10 cellular contexts compared by ENCODE assay signal in genomic region chr20:20018366-20018765, GRCh38. TPM values are rescaled to one million over a fixed set of nuclear protein-coding genes. Genes with fewer than 3 reads are reported as not detected.
DNase-seq lines count a peak whose midpoint lies in the region; ATAC-seq, FAIRE-seq and TF ChIP-seq lines count a peak whose summit lies in the region.
"Had no signal": no experiment of that assay in that cellular context is flagged by ENCODE, and none has a peak within 500 bp of the region (broad histone marks: within the 10 kb centered on the region; RNA-seq: fewer than 3 reads in every experiment).

No MANE protein-coding gene starts in this region.

- peak overlapping the region in 1 of 2 donors; percentile 87 for H3K9ac ChIP-seq in kidney (ENCODE audit: low read length in 2 of 2)

- FAIRE-seq in kidney (lab: Jason Lieb, UNC), result no peak
- FAIRE-seq: islet of Langerhans had no signal

- H3K36me3 ChIP-seq in kidney (ENCODE audit: control insufficient read depth in 1 of 2, insufficient read depth in 2 of 2, low read length in 2 of 2) (peaks cover 0 to 1% of the 10 kb centered on the region in 2 donors), tibial artery (peaks cover 0 to 11% (median 0%) of the 10 kb centered on the region in 3 donors)

- intact Hi-C loops in kidney (cut with DNase I), result no loop called here
- intact Hi-C loops in tibial artery (cut with DNase I; ENCODE audit: low total_unique reads), result loop anchor here (5.0 kb wide), 1 partner anchor 34 kb away; the partner anchor contains the start of genes CFAP61 and CRNKL1
- intact Hi-C loops in sciatic nerve (cut with DNase I), result no loop called here

- H3K27me3 Mint-ChIP-seq in activated T-cell treated with anti-CD3 and anti-CD28 coated beads, Interleukin-2, amount 50 U/mL, for 4 hours (ENCODE audit: low read depth), result no peaks in the 10 kb centered on the region

- H3K27ac Mint-ChIP-seq in activated naive CD4-positive, alpha-beta T cell treated with anti-CD3 and anti-CD28 coated beads, Interleukin-2, amount 50 U/mL, for 72 hours, result peak overlapping the region; percentile 88 to 89

- H3K4me1 ChIP-seq in kidney (ENCODE audit: control insufficient read depth in 1 of 2, insufficient read depth in 1 of 2, low read depth in 1 of 2, low read length in 2 of 2) (peaks cover 11 to 18% of the 10 kb centered on the region in 2 donors), tibial artery (peaks cover 0 to 35% (median 24%) of the 10 kb centered on the region in 4 donors)

- peaks cover 60% of the 10 kb centered on the region for H3K4me1 Mint-ChIP-seq in activated T-cell treated with anti-CD3 and anti-CD28 coated beads, Interleukin-2, amount 50 U/mL, for 4 hours (ENCODE audit: low read depth)

- H3K27me3 ChIP-seq in tibial artery, result no peaks in the 10 kb centered on the region

- peak overlapping the region; percentile 90 for H3K4me3 Mint-ChIP-seq in activated T-cell treated with anti-CD3 and anti-CD28 coated beads, Interleukin-2, amount 50 U/mL, for 4 hours

- H3K36me3 Mint-ChIP-seq in activated T-cell treated with anti-CD3 and anti-CD28 coated beads, Interleukin-2, amount 50 U/mL, for 4 hours (ENCODE audit: insufficient read depth), result peaks cover 7% of the 10 kb centered on the region
- H3K36me3 Mint-ChIP-seq in activated naive CD4-positive, alpha-beta T cell treated with anti-CD3 and anti-CD28 coated beads, Interleukin-2, amount 50 U/mL, for 72 hours, result peaks cover 17 to 22% of the 10 kb centered on the region in 2 donors

- no peak for DNase-seq in activated T-cell treated with anti-CD3 and anti-CD28 coated beads, Interleukin-2, amount 50 U/mL, for 4 hours
- DNase-seq in activated T-cell treated with anti-CD3 and anti-CD28 coated beads, Interleukin-2, amount 50 U/mL, for 1 hour, result no peak
- DNase-seq in activated naive CD4-positive, alpha-beta T cell treated with anti-CD3 and anti-CD28 coated beads, Interleukin-2, amount 50 U/mL, for 72 hours (ENCODE audit: low spot score in 2 of 2), result no peak
- no peak for DNase-seq in kidney
- no peak for DNase-seq in tibial artery
- DNase-seq in sciatic nerve (ENCODE audit: low spot score), result no peak
- DNase-seq in middle frontal gyrus (ENCODE audit: extremely low spot score, low spot score), result no peak
- no peak for DNase-seq in GM19238 (ENCODE audit: insufficient read length, low spot score)
- DNase-seq: DMS79 treated with DMSO at 0.1 percent for 48 hours had no signal

- H3K9me3 ChIP-seq in kidney (ENCODE audit: control insufficient read depth in 1 of 2, low read length in 2 of 2) (no peaks in the 10 kb centered on the region), tibial artery (no peaks in the 10 kb centered on the region)

- no peaks in the 10 kb centered on the region for H3K9me3 Mint-ChIP-seq in activated T-cell treated with anti-CD3 and anti-CD28 coated beads, Interleukin-2, amount 50 U/mL, for 4 hours
- no peaks in the 10 kb centered on the region for H3K9me3 Mint-ChIP-seq in activated naive CD4-positive, alpha-beta T cell treated with anti-CD3 and anti-CD28 coated beads, Interleukin-2, amount 50 U/mL, for 72 hours

- no peak for ATAC-seq in activated T-cell treated with anti-CD3 and anti-CD28 coated beads, Interleukin-2, amount 50 U/mL, for 4 hours
- ATAC-seq in activated naive CD4-positive, alpha-beta T cell treated with anti-CD3 and anti-CD28 coated beads, Interleukin-2, amount 50 U/mL, for 72 hours, result no peak
- no peak for ATAC-seq in sciatic nerve

- H3K4me3 ChIP-seq in kidney (ENCODE audit: low read length in 2 of 2) (peak overlapping the region; percentile 89 to 92), tibial artery (peak overlapping the region; percentile 80 to 97)

- H3K27ac ChIP-seq in kidney (ENCODE audit: low read depth in 2 of 2, low read length in 2 of 2), result no peak overlapping the region
- no peak overlapping the region for H3K27ac ChIP-seq in tibial artery

- TF ChIP-seq CTCF in kidney (IDR thresholded peaks at IDR 0.05; ENCODE audit: borderline replicate concordance, extremely low read depth, insufficient read depth), result no peak
- no peak for TF ChIP-seq CTCF in tibial artery (IDR thresholded peaks at IDR 0.05)

RNA-seq across cellular contexts. Expression of gene NAA20, which starts 1.2 kb away (rescaled TPM):
- 100 to 1,000 TPM; 115 to 121 (median 118) TPM for total RNA-seq in activated T-cell treated with anti-CD3 and anti-CD28 coated beads, Interleukin-2, amount 50 U/mL, for 4 hours
- total RNA-seq in activated naive CD4-positive, alpha-beta T cell treated with anti-CD3 and anti-CD28 coated beads, Interleukin-2, amount 50 U/mL, for 72 hours, result 10 to 100 TPM; 50.5 to 67.5 TPM
- 72.8 TPM for total RNA-seq in kidney
- polyA plus RNA-seq in kidney (ENCODE audit: insufficient read depth, low read depth, low replicate concordance), result 104 TPM
- total RNA-seq in sciatic nerve, result 38.1 TPM

RNA-seq across cellular contexts. Expression of gene CRNKL1, which starts 33.9 kb away (rescaled TPM):
- total RNA-seq in activated T-cell treated with anti-CD3 and anti-CD28 coated beads, Interleukin-2, amount 50 U/mL, for 4 hours, result 10 to 100 TPM; 24.0 to 25.9 (median 24.3) TPM
- total RNA-seq in activated naive CD4-positive, alpha-beta T cell treated with anti-CD3 and anti-CD28 coated beads, Interleukin-2, amount 50 U/mL, for 72 hours, result 10 to 100 TPM; 16.5 to 19.1 TPM
- total RNA-seq in kidney, result 20.8 TPM
- 18.3 TPM for polyA plus RNA-seq in kidney (ENCODE audit: insufficient read depth, low read depth, low replicate concordance)
- 24.9 TPM for total RNA-seq in sciatic nerve

RNA-seq across cellular contexts. Expression of gene CFAP61, which starts 34.0 kb away (rescaled TPM):
- total RNA-seq in activated T-cell treated with anti-CD3 and anti-CD28 coated beads, Interleukin-2, amount 50 U/mL, for 4 hours, result under 1 TPM in 1 of 3 donors, not detected in 2; 0.49 TPM
- total RNA-seq in activated naive CD4-positive, alpha-beta T cell treated with anti-CD3 and anti-CD28 coated beads, Interleukin-2, amount 50 U/mL, for 72 hours, result under 1 TPM in 1 of 2 donors, not detected in 1; 0.41 TPM
- total RNA-seq in kidney, result 2.6 TPM
- 0.58 TPM for polyA plus RNA-seq in kidney (ENCODE audit: insufficient read depth, low read depth, low replicate concordance)
- total RNA-seq in sciatic nerve, result 0.40 TPM
